Comparison of ENCODE assay signal across 8 cellular contexts in the genomic region with DNA sequence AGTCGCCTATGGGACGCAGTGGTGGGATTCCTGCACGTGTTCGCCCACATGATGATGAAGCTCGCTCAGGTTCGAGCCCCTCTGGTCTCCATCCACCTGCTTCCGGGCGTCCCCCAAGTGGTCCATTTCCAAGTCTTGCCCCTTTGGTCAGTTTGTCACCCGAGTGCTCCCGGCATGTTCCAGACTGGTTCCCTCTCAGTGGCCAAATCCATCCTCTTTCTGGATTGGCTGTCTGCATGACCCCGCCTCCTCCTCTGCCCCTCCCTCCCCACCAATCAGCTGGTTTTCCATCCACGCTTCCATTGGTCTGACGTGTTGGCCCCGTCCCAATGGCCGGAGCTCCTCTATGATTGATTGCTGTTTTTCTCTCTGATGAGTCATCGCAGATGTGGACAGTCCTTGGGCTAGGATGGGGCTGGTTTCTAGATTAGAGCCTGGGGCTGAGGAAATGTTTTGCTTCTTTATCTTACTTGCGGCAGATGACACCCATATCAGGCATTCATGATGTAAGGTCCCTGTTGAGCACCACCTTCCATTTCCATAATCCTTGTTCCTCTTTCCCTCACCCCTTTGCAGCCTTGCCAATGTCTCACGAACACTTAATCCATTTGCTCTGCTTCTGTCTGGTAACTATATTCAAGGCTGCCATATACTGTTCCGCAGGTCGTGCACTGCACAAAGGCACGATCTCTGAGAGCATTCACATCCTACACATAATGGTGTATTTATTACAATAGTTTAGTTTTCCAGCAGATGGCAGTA.
A peak's percentile ranks its signal among the peaks of the same experiment; 100 is the strongest.
DNase-seq lines count a peak whose midpoint lies in the region; ATAC-seq, FAIRE-seq and TF ChIP-seq lines count a peak whose summit lies in the region.

No MANE protein-coding gene starts in this region.

- peak in 2 of 3 donors; percentile 11 to 42 for TF ChIP-seq CTCF in ovary (IDR thresholded peaks at IDR 0.05)

- peaks cover 1 to 2% of the 10 kb centered on the region in 2 donors for H3K36me3 Mint-ChIP-seq in activated T-cell treated with anti-CD3 and anti-CD28 coated beads, Interleukin-2, amount 50 U/mL, for 72 hours (ENCODE audit: insufficient read depth in 2 of 2)

- ATAC-seq in GM21723 (IDR thresholded peaks at IDR 0.05; ENCODE audit: unreplicated experiment): peak; percentile 65
- peak; percentile 89 to 91 for ATAC-seq in activated T-cell treated with anti-CD3 and anti-CD28 coated beads, Interleukin-2, amount 50 U/mL, for 72 hours (replicated peaks in 1 of 2)
- no peak for ATAC-seq in HG03565 (IDR thresholded peaks at IDR 0.05; ENCODE audit: unreplicated experiment)
- ATAC-seq in GM18498 (IDR thresholded peaks at IDR 0.05; ENCODE audit: unreplicated experiment): no peak

- peak; percentile 87 for DNase-seq in DMS 273 (lab: John Stamatoyannopoulos, UW; ENCODE audit: unreplicated experiment)
- peak; percentile 35 to 73 for DNase-seq in NCI-H524 (lab: John Stamatoyannopoulos, UW)
- peak; percentile 29 to 40 for DNase-seq in activated T-cell treated with anti-CD3 and anti-CD28 coated beads, Interleukin-2, amount 50 U/mL, for 72 hours
- peak; percentile 48 to 74 for DNase-seq in frontal cortex (ENCODE audit: low spot score in 2 of 2)
- DNase-seq in ovary: peak; percentile 46 to 69 (median 65)

- intact Hi-C loops in ovary (cut with DNase I): loop anchor here in 1 of 4 donors (10.0 kb wide), 1 partner anchor 371 kb away; the partner anchor contains the start of gene CCER2

- no peaks in the 10 kb centered on the region for H3K27me3 ChIP-seq in ovary

- 26 to 41% (median 37%) methylated on average over 21 of the region's 21 CpGs for WGBS in ovary, 3 donors

- H3K27ac Mint-ChIP-seq in activated T-cell treated with anti-CD3 and anti-CD28 coated beads, Interleukin-2, amount 50 U/mL, for 72 hours: no peak overlapping the region

- peaks cover 31% of the 10 kb centered on the region for H3K4me1 Mint-ChIP-seq in activated T-cell treated with anti-CD3 and anti-CD28 coated beads, Interleukin-2, amount 50 U/mL, for 72 hours (ENCODE audit: low read depth)

- no peak for TF ChIP-seq POLR2A in ovary (IDR thresholded peaks at IDR 0.05)

- no peak for FAIRE-seq in frontal cortex (lab: Jason Lieb, UNC)

- no peak overlapping the region for H3K27ac ChIP-seq in ovary

- no peaks in the 10 kb centered on the region for H3K9me3 ChIP-seq in ovary

- H3K27me3 Mint-ChIP-seq in activated T-cell treated with anti-CD3 and anti-CD28 coated beads, Interleukin-2, amount 50 U/mL, for 72 hours (ENCODE audit: low read depth): no peaks in the 10 kb centered on the region

- H3K4me3 ChIP-seq in ovary: no peak overlapping the region

- H3K9me3 Mint-ChIP-seq in activated T-cell treated with anti-CD3 and anti-CD28 coated beads, Interleukin-2, amount 50 U/mL, for 72 hours: peaks cover 2 to 3% of the 10 kb centered on the region in 2 donors

- TF ChIP-seq EP300 in ovary (IDR thresholded peaks at IDR 0.05): no peak

- H3K36me3 ChIP-seq in ovary: no peaks in the 10 kb centered on the region

- H3K4me1 ChIP-seq in ovary (ENCODE audit: insufficient read depth): peaks cover 4% of the 10 kb centered on the region

- H3K4me3 Mint-ChIP-seq in activated T-cell treated with anti-CD3 and anti-CD28 coated beads, Interleukin-2, amount 50 U/mL, for 72 hours: peak overlapping the region; percentile 44 to 46

Comparison
In these comparisons a context has a peak if more than half of its experiments do, and no peak if none do; other contexts are left out.
1. DNase-seq: peak in every context shown above with its lines; median percentile 87 in DMS 273; 65 in ovary; 61 in frontal cortex; 54 in NCI-H524; 34 in activated T-cell treated with anti-CD3 and anti-CD28 coated beads, Interleukin-2, amount 50 U/mL, for 72 hours.
2. ATAC-seq: peak in GM21723 (single experiment) and activated T-cell treated with anti-CD3 and anti-CD28 coated beads, Interleukin-2, amount 50 U/mL, for 72 hours (2 of 2); none in HG03565 (single experiment) and GM18498 (single experiment).